ENCODE assay signal across 9 cellular contexts in genomic region chr6:63546697-63547096, GRCh38.
"Had no signal": no experiment of that assay in that cellular context is flagged by ENCODE, and none has a peak within 500 bp of the region (broad histone marks: within the 10 kb centered on the region; RNA-seq: fewer than 3 reads in every experiment).

No MANE protein-coding gene starts in this region.

- H3K9ac ChIP-seq: KMS-11 had no signal

- H3K36me3 ChIP-seq: HAP-1 had no signal

- DNase-seq: H7, HFFc6, IMR-90, KBM-7 had no signal

- H3K9me3 ChIP-seq: HAP-1 had no signal

- H3K27ac ChIP-seq: HL-60, KMS-11 had no signal

- H2AFZ ChIP-seq: GM23338 had no signal

- H3K4me1 ChIP-seq: HAP-1 had no signal

- ATAC-seq: GM23338, HCT116 had no signal

- H3K4me3 ChIP-seq: GM23338, HAP-1 had no signal

- H3K4me2 ChIP-seq: GM23338, KMS-11 had no signal
